ENCODE assay signal across 24 cellular contexts in the genomic region with DNA sequence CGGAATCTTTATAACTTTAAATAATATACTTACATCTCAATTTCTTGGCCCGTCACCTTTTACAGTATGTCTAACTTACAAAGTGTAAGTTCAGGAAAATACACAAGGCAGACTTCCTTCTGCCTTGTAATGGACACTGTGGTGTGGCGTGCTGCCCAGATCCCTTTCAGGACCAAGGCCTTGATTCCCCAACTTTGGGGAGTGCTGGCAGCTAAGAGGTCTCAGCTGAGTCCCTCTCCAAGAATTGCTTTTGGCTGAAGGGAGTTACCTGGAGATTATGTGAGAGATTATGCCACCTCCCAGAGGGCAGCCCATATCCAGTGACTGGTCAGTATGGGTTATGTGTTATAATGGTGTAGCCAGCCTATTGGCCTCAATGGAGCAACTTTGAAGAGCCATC. TPM values are rescaled to one million over a fixed set of nuclear protein-coding genes. Genes with fewer than 3 reads are reported as not detected.
DNase-seq lines count a peak whose midpoint lies in the region; ATAC-seq, FAIRE-seq and TF ChIP-seq lines count a peak whose summit lies in the region.
"Had no signal": no experiment of that assay in that cellular context is flagged by ENCODE, and none has a peak within 500 bp of the region (broad histone marks: within the 10 kb centered on the region; RNA-seq: fewer than 3 reads in every experiment).

No MANE protein-coding gene starts in this region.

- H3K4me1 ChIP-seq in lung (ENCODE audit: control insufficient read depth in 2 of 2, insufficient read depth in 2 of 2, low read length in 2 of 2) (no peaks in the 10 kb centered on the region), uterus (no peaks in the 10 kb centered on the region)
- H3K4me1 ChIP-seq: BE2C had no signal

- ATAC-seq in lung (ENCODE audit: insufficient read depth, low FRiP score) = no peak
- ATAC-seq in HG03520 (IDR thresholded peaks at IDR 0.05; ENCODE audit: unreplicated experiment) = no peak
- no peak for ATAC-seq in GM18520 (IDR thresholded peaks at IDR 0.05; ENCODE audit: unreplicated experiment)
- ATAC-seq: GM12878, GM23338 had no signal

- FAIRE-seq in GM12891 (lab: Jason Lieb, UNC) = peak; percentile 77
- FAIRE-seq in GM19239 (lab: Jason Lieb, UNC) = peak; percentile 64
- FAIRE-seq: GM12878, H54 had no signal

- H3K9me3 ChIP-seq in lung (ENCODE audit: control insufficient read depth in 2 of 2, insufficient read depth in 1 of 2, low read length in 1 of 2) = peaks cover 0 to 1% of the 10 kb centered on the region in 2 donors
- no peaks in the 10 kb centered on the region for H3K9me3 ChIP-seq in uterus
- H3K9me3 ChIP-seq: BE2C had no signal

- TF ChIP-seq CTCF in lung (IDR thresholded peaks at IDR 0.05; ENCODE audit: control extremely low read depth, extremely low read depth) = no peak
- no peak for TF ChIP-seq CTCF in uterus (IDR thresholded peaks at IDR 0.05)

- 89 to 90% methylated on average over 3 of the region's 3 CpGs for WGBS in lung, 2 donors

- no peak for TF ChIP-seq POLR2A in GM12891 (IDR thresholded peaks at IDR 0.05; ENCODE audit: low read depth, low read length)
- TF ChIP-seq POLR2A in uterus (IDR thresholded peaks at IDR 0.05) = no peak

- no peak for DNase-seq in GM12891 (ENCODE audit: insufficient read length, low spot score)
- no peak for DNase-seq in GM19239 (ENCODE audit: insufficient read length, low spot score)
- DNase-seq in astrocyte of the hippocampus (ENCODE audit: low read depth, low spot score) = peak; percentile 23
- DNase-seq in lung (ENCODE audit: low spot score) = peak; percentile 26
- no peak for DNase-seq in NCI-H187 (lab: John Stamatoyannopoulos, UW)
- no peak for DNase-seq in uterus
- DNase-seq: ACHN; BE2C; C1 segment of cervical spinal cord; CD4-positive, CD25-positive, alpha-beta regulatory T cell; CD8-positive, alpha-beta memory T cell; COR-L47; DMS 273 treated with DMSO at 0.1 percent for 48 hours; DMS53; DND-41; EL; HCEC 1CT; HFFc6 had no signal

- H3K27ac ChIP-seq in lung (ENCODE audit: low read depth in 1 of 2, low read length in 1 of 2) (no peak overlapping the region), uterus (no peak overlapping the region)

- H3K4me3 ChIP-seq in lung = no peak overlapping the region
- H3K4me3 ChIP-seq in uterus = no peak overlapping the region
- H3K4me3 ChIP-seq: GM12878, GM23338 had no signal

- intact Hi-C loops in uterus (cut with DNase I; ENCODE audit: low total_unique reads) = no loop called here

- no peaks in the 10 kb centered on the region for H3K36me3 ChIP-seq in lung (ENCODE audit: control insufficient read depth in 2 of 2, insufficient read depth in 2 of 2, low read length in 2 of 2)
- no peaks in the 10 kb centered on the region for H3K36me3 ChIP-seq in uterus
- H3K36me3 ChIP-seq: BE2C had no signal

- H3K27me3 ChIP-seq in lung (ENCODE audit: control insufficient read depth, insufficient read depth) (no peaks in the 10 kb centered on the region), uterus (no peaks in the 10 kb centered on the region)
- H3K27me3 ChIP-seq: BE2C had no signal

TF ChIP-seq in GM12891, 5 proteins besides CTCF, POLR2A, EP300 and RAD21:
- TF ChIP-seq PAX5 (IDR thresholded peaks at IDR 0.05; ENCODE audit: insufficient read depth, low read length, severe bottlenecking) (no peak), POU2F2 (IDR thresholded peaks at IDR 0.05; ENCODE audit: low read depth, low read length) (no peak), TAF1 (IDR thresholded peaks at IDR 0.05; ENCODE audit: low read depth, low read length) (no peak), POLR2AphosphoS5 (IDR thresholded peaks at IDR 0.05; ENCODE audit: low read depth, low read length) (no peak), SPI1 (IDR thresholded peaks at IDR 0.05; ENCODE audit: low read depth, low read length) (no peak)
TF ChIP-seq in GM12891: peak in this region for 0.

RNA-seq across cellular contexts. Expression of gene BATF, which starts 21.2 kb away (rescaled TPM):
- polyA plus RNA-seq in GM12891 (2012; ENCODE audit: low read depth, missing spikeins) = 74.9 TPM
- 1 to 10 TPM; 7.4 to 8.2 TPM for total RNA-seq in lung
- polyA plus RNA-seq in lung = 10 to 100 TPM; 15.2 to 74.3 TPM
- 1 to 10 TPM in 2 of 4 donors, under 1 TPM in 1, not detected in 1; 0.28 to 6.4 (median 1.3) TPM for total RNA-seq in uterus
- total RNA-seq: G401, GM23338, HFFc6 had no signal
- polyA plus RNA-seq: GM23338 had no signal

Comparison
In these comparisons a context has a peak if more than half of its experiments do, and no peak if none do; other contexts are left out.
1. DNase-seq: peak in astrocyte of the hippocampus (single experiment) and lung (single experiment); none in GM12891 (single experiment), GM19239 (single experiment), NCI-H187 (0 of 2) and uterus (0 of 2).